Comparison of ENCODE assay signal across 1 cellular context in genomic region chr13:33229446-33230177, GRCh38.
TF ChIP-seq lines count a peak whose summit lies in the region.

No MANE protein-coding gene starts in this region.

TF ChIP-seq in HepG2, 621 proteins besides CTCF, POLR2A, EP300 and RAD21 (continued from another document and continues in another):
- TF ChIP-seq PAXIP1 (CRISPR knock-in tag; conservative IDR thresholded peaks at IDR 0.05) = peak; percentile 80
- TF ChIP-seq ZNF326 (CRISPR knock-in tag; IDR thresholded peaks at IDR 0.05; ENCODE audit: borderline replicate concordance) = no peak
- 0 out of 2 replicates have a peak, but pooled peaks have one; percentile 5 for TF ChIP-seq ZFP90 (CRISPR knock-in tag; IDR thresholded peaks at IDR 0.05; ENCODE audit: borderline replicate concordance)
- 0 out of 2 replicates have a peak, but pooled peaks have one; percentile 29 for TF ChIP-seq MYC (CRISPR knock-in tag; IDR thresholded peaks at IDR 0.05; ENCODE audit: borderline replicate concordance)
- no peak for TF ChIP-seq ZNF33A (CRISPR knock-in tag; IDR thresholded peaks at IDR 0.05; ENCODE audit: borderline replicate concordance)
- TF ChIP-seq ZNF580 (CRISPR knock-in tag; IDR thresholded peaks at IDR 0.05; ENCODE audit: borderline replicate concordance, low read depth) = no peak
- TF ChIP-seq SP4 (CRISPR knock-in tag; IDR thresholded peaks at IDR 0.05) = 0 out of 2 replicates have a peak, but pooled peaks have one; percentile 20
- TF ChIP-seq ZNF652 (CRISPR knock-in tag; IDR thresholded peaks at IDR 0.05; ENCODE audit: borderline replicate concordance, low read depth) = peak; percentile 35; the same call in 1 of the 2 replicates
- TF ChIP-seq NCOA2 (CRISPR knock-in tag; IDR thresholded peaks at IDR 0.05) = peak; percentile 89
- TF ChIP-seq MAF1 (CRISPR knock-in tag; IDR thresholded peaks at IDR 0.05; ENCODE audit: borderline replicate concordance) = no peak
- TF ChIP-seq ZBTB7B (CRISPR knock-in tag; IDR thresholded peaks at IDR 0.05) = 0 out of 2 replicates have a peak, but pooled peaks have one; percentile 39
- TF ChIP-seq, protein P1, sequence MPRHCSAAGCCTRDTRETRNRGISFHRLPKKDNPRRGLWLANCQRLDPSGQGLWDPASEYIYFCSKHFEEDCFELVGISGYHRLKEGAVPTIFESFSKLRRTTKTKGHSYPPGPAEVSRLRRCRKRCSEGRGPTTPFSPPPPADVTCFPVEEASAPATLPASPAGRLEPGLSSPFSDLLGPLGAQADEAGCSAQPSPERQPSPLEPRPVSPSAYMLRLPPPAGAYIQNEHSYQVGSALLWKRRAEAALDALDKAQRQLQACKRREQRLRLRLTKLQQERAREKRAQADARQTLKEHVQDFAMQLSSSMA (CRISPR knock-in tag; IDR thresholded peaks at IDR 0.05) = no peak
- TF ChIP-seq IKZF5 (CRISPR knock-in tag; IDR thresholded peaks at IDR 0.05) = no peak
- no peak for TF ChIP-seq MAFK (conservative IDR thresholded peaks at IDR 0.05 in 1 of 2, IDR thresholded peaks at IDR 0.05 in 1 of 2; ENCODE audit: low read length in 2 of 2)
- no peak for TF ChIP-seq ZNF383 (CRISPR knock-in tag; IDR thresholded peaks at IDR 0.05; ENCODE audit: borderline replicate concordance)
- TF ChIP-seq, protein P2, sequence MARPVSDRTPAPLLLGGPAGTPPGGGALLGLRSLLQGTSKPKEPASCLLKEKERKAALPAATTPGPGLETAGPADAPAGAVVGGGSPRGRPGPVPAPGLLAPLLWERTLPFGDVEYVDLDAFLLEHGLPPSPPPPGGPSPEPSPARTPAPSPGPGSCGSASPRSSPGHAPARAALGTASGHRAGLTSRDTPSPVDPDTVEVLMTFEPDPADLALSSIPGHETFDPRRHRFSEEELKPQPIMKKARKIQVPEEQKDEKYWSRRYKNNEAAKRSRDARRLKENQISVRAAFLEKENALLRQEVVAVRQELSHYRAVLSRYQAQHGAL (CRISPR knock-in tag; IDR thresholded peaks at IDR 0.05; ENCODE audit: not compliant biosample characterization) = peak; percentile 27
- TF ChIP-seq, protein P3, sequence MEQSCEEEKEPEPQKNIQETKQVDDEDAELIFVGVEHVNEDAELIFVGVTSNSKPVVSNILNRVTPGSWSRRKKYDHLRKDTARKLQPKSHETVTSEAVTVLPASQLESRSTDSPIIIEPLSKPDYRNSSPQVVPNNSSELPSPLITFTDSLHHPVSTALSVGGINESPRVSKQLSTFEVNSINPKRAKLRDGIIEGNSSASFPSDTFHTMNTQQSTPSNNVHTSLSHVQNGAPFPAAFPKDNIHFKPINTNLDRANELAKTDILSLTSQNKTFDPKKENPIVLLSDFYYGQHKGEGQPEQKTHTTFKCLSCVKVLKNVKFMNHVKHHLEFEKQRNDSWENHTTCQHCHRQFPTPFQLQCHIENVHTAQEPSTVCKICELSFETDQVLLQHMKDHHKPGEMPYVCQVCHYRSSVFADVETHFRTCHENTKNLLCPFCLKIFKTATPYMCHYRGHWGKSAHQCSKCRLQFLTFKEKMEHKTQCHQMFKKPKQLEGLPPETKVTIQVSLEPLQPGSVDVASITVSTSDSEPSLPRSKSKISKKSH (CRISPR knock-in tag; IDR thresholded peaks at IDR 0.05; ENCODE audit: borderline replicate concordance) = no peak
- TF ChIP-seq, protein P4, sequence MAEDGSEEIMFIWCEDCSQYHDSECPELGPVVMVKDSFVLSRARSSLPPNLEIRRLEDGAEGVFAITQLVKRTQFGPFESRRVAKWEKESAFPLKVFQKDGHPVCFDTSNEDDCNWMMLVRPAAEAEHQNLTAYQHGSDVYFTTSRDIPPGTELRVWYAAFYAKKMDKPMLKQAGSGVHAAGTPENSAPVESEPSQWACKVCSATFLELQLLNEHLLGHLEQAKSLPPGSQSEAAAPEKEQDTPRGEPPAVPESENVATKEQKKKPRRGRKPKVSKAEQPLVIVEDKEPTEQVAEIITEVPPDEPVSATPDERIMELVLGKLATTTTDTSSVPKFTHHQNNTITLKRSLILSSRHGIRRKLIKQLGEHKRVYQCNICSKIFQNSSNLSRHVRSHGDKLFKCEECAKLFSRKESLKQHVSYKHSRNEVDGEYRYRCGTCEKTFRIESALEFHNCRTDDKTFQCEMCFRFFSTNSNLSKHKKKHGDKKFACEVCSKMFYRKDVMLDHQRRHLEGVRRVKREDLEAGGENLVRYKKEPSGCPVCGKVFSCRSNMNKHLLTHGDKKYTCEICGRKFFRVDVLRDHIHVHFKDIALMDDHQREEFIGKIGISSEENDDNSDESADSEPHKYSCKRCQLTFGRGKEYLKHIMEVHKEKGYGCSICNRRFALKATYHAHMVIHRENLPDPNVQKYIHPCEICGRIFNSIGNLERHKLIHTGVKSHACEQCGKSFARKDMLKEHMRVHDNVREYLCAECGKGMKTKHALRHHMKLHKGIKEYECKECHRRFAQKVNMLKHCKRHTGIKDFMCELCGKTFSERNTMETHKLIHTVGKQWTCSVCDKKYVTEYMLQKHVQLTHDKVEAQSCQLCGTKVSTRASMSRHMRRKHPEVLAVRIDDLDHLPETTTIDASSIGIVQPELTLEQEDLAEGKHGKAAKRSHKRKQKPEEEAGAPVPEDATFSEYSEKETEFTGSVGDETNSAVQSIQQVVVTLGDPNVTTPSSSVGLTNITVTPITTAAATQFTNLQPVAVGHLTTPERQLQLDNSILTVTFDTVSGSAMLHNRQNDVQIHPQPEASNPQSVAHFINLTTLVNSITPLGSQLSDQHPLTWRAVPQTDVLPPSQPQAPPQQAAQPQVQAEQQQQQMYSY (CRISPR knock-in tag; IDR thresholded peaks at IDR 0.05) = no peak
- no peak for TF ChIP-seq RFX3 (CRISPR knock-in tag; IDR thresholded peaks at IDR 0.05)
- no peak for TF ChIP-seq ZNF24 (IDR thresholded peaks at IDR 0.05)
- TF ChIP-seq ZNF263 (CRISPR knock-in tag; IDR thresholded peaks at IDR 0.05) = no peak
- 0 out of 2 replicates have a peak, but pooled peaks have one; percentile 27 for TF ChIP-seq HDAC1 (CRISPR knock-in tag; IDR thresholded peaks at IDR 0.05)
- 0 out of 2 replicates have a peak, but pooled peaks have one; percentile 21 for TF ChIP-seq PHF8 (CRISPR knock-in tag; IDR thresholded peaks at IDR 0.05)
- TF ChIP-seq, protein P5, sequence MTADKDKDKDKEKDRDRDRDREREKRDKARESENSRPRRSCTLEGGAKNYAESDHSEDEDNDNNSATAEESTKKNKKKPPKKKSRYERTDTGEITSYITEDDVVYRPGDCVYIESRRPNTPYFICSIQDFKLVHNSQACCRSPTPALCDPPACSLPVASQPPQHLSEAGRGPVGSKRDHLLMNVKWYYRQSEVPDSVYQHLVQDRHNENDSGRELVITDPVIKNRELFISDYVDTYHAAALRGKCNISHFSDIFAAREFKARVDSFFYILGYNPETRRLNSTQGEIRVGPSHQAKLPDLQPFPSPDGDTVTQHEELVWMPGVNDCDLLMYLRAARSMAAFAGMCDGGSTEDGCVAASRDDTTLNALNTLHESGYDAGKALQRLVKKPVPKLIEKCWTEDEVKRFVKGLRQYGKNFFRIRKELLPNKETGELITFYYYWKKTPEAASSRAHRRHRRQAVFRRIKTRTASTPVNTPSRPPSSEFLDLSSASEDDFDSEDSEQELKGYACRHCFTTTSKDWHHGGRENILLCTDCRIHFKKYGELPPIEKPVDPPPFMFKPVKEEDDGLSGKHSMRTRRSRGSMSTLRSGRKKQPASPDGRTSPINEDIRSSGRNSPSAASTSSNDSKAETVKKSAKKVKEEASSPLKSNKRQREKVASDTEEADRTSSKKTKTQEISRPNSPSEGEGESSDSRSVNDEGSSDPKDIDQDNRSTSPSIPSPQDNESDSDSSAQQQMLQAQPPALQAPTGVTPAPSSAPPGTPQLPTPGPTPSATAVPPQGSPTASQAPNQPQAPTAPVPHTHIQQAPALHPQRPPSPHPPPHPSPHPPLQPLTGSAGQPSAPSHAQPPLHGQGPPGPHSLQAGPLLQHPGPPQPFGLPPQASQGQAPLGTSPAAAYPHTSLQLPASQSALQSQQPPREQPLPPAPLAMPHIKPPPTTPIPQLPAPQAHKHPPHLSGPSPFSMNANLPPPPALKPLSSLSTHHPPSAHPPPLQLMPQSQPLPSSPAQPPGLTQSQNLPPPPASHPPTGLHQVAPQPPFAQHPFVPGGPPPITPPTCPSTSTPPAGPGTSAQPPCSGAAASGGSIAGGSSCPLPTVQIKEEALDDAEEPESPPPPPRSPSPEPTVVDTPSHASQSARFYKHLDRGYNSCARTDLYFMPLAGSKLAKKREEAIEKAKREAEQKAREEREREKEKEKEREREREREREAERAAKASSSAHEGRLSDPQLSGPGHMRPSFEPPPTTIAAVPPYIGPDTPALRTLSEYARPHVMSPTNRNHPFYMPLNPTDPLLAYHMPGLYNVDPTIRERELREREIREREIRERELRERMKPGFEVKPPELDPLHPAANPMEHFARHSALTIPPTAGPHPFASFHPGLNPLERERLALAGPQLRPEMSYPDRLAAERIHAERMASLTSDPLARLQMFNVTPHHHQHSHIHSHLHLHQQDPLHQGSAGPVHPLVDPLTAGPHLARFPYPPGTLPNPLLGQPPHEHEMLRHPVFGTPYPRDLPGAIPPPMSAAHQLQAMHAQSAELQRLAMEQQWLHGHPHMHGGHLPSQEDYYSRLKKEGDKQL (CRISPR knock-in tag; IDR thresholded peaks at IDR 0.05; ENCODE audit: low read depth) = no peak
- TF ChIP-seq SIX1 (CRISPR knock-in tag; IDR thresholded peaks at IDR 0.05; ENCODE audit: borderline replicate concordance) = no peak
- TF ChIP-seq ZNF720 (CRISPR knock-in tag; IDR thresholded peaks at IDR 0.05) = no peak
- TF ChIP-seq ZNF552 (CRISPR knock-in tag; IDR thresholded peaks at IDR 0.05; ENCODE audit: borderline replicate concordance) = no peak
- TF ChIP-seq NBN (conservative IDR thresholded peaks at IDR 0.05) = no peak
- TF ChIP-seq ZNF225 (CRISPR knock-in tag; IDR thresholded peaks at IDR 0.05) = no peak
- TF ChIP-seq ARHGAP35 (CRISPR knock-in tag; IDR thresholded peaks at IDR 0.05; ENCODE audit: borderline replicate concordance) = no peak
- TF ChIP-seq ZNF10 (CRISPR knock-in tag; IDR thresholded peaks at IDR 0.05; ENCODE audit: borderline replicate concordance, low read depth) = no peak
- no peak for TF ChIP-seq ZMYM3 (CRISPR knock-in tag; IDR thresholded peaks at IDR 0.05)
- no peak for TF ChIP-seq ZNF576 (CRISPR knock-in tag; IDR thresholded peaks at IDR 0.05)
- no peak for TF ChIP-seq ATF7-NPFF (CRISPR knock-in tag; IDR thresholded peaks at IDR 0.05; ENCODE audit: low read depth)
- no peak for TF ChIP-seq ZNF343 (CRISPR knock-in tag; IDR thresholded peaks at IDR 0.05)
- TF ChIP-seq, protein P6, sequence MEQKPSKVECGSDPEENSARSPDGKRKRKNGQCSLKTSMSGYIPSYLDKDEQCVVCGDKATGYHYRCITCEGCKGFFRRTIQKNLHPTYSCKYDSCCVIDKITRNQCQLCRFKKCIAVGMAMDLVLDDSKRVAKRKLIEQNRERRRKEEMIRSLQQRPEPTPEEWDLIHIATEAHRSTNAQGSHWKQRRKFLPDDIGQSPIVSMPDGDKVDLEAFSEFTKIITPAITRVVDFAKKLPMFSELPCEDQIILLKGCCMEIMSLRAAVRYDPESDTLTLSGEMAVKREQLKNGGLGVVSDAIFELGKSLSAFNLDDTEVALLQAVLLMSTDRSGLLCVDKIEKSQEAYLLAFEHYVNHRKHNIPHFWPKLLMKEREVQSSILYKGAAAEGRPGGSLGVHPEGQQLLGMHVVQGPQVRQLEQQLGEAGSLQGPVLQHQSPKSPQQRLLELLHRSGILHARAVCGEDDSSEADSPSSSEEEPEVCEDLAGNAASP (CRISPR knock-in tag; IDR thresholded peaks at IDR 0.05; ENCODE audit: borderline replicate concordance) = peak; percentile 87; the same call in 1 of the 2 replicates
- no peak for TF ChIP-seq ELK4 (CRISPR knock-in tag; IDR thresholded peaks at IDR 0.05; ENCODE audit: borderline replicate concordance)
- no peak for TF ChIP-seq POLR2AphosphoS2 (IDR thresholded peaks at IDR 0.05; ENCODE audit: low read depth, low read length)
- TF ChIP-seq MIXL1 (CRISPR knock-in tag; IDR thresholded peaks at IDR 0.05) = peak; percentile 64; the same call in 1 of the 2 replicates
- TF ChIP-seq DNMT1 (CRISPR knock-in tag; IDR thresholded peaks at IDR 0.05) = no peak
- TF ChIP-seq ZNF251 (CRISPR knock-in tag; IDR thresholded peaks at IDR 0.05) = no peak
- peak; percentile 37 for TF ChIP-seq PHF21A (CRISPR knock-in tag; IDR thresholded peaks at IDR 0.05)
